ENCODE assay signal across 8 cellular contexts in genomic region chr6:22147983-22148797, GRCh38.
DNase-seq lines count a peak whose midpoint lies in the region.

No MANE protein-coding gene starts in this region.

- H3K27ac Mint-ChIP-seq in immature natural killer cell, result no peak overlapping the region

- peaks cover 4 to 15% (median 8%) of the 10 kb centered on the region in 3 donors for H3K27me3 Mint-ChIP-seq in immature natural killer cell (ENCODE audit: low read depth in 3 of 3)

- H3K4me1 Mint-ChIP-seq in immature natural killer cell, result peaks cover 13 to 18% of the 10 kb centered on the region in 2 donors

- peaks cover 0 to 6% (median 0%) of the 10 kb centered on the region in 6 donors for H3K9me3 Mint-ChIP-seq in immature natural killer cell

- H3K4me3 Mint-ChIP-seq in immature natural killer cell, result no peak overlapping the region

- DNase-seq in DMS53 (lab: John Stamatoyannopoulos, UW), result peak; percentile 94
- peak; percentile 30 for DNase-seq in NCI-H2107 (lab: John Stamatoyannopoulos, UW)
- peak; percentile 90 for DNase-seq in astrocyte of the hippocampus (ENCODE audit: low read depth, low spot score)
- DNase-seq in left kidney (ENCODE audit: low read depth, low spot score), result peak; percentile 96
- DNase-seq in SW 1271 (lab: John Stamatoyannopoulos, UW), result no peak
- DNase-seq in immature natural killer cell, result no peak
- no peak for DNase-seq in cerebellar cortex (ENCODE audit: low spot score)
- DNase-seq in GF-D8 (lab: John Stamatoyannopoulos, UW), result no peak

- no peaks in the 10 kb centered on the region for H3K36me3 Mint-ChIP-seq in immature natural killer cell

Comparison
In these comparisons a context has a peak if more than half of its experiments do, and no peak if none do; other contexts are left out.
1. DNase-seq: peak in DMS53 (single experiment), NCI-H2107 (single experiment), astrocyte of the hippocampus (single experiment) and left kidney (single experiment); none in SW 1271 (0 of 2), immature natural killer cell (0 of 3), cerebellar cortex (single experiment) and GF-D8 (single experiment).